Comparison of ENCODE assay signal across 25 cellular contexts in genomic region chr17:76848670-76849069, GRCh38. TPM values are rescaled to one million over a fixed set of nuclear protein-coding genes. Genes with fewer than 3 reads are reported as not detected.
"Had no signal": no experiment of that assay in that cellular context is flagged by ENCODE, and none has a peak within 500 bp of the region (broad histone marks: within the 10 kb centered on the region; RNA-seq: fewer than 3 reads in every experiment).

No MANE protein-coding gene starts in this region.

- H3K27me3 ChIP-seq: ascending aorta had no signal

- H2AFZ ChIP-seq: PC-9 had no signal

- H3K9me3 Mint-ChIP-seq: activated CD4-positive, alpha-beta memory T cell treated with anti-CD3 and anti-CD28 coated beads, Interleukin-2, amount 10 ng/mL, durations not matched to agents 7 days and 5 days; activated naive CD8-positive, alpha-beta T cell treated with anti-CD3 and anti-CD28 coated beads, Interleukin-2, amount 50 U/mL, for 24 hours; activated T-helper 17 cell treated with anti-CD3 and anti-CD28 coated beads, Interleukin-2, amount 50 U/mL, for 72 hours; T-helper 1 cell treated with Interleukin-12 subunit alpha and Interleukin-12 subunit beta and Interleukin-4 antibody, amounts not matched to agents 30 μg/mL and 1 μg/mL, for 36 hours had no signal

- H3K27ac Mint-ChIP-seq: activated CD4-positive, alpha-beta memory T cell treated with anti-CD3 and anti-CD28 coated beads, Interleukin-2, amount 10 ng/mL, durations not matched to agents 7 days and 5 days; activated CD4-positive, alpha-beta T cell treated with anti-CD3 and anti-CD28 coated beads for 36 hours; activated naive CD8-positive, alpha-beta T cell treated with anti-CD3 and anti-CD28 coated beads, Interleukin-2, amount 50 U/mL, for 24 hours; activated T-helper 17 cell treated with anti-CD3 and anti-CD28 coated beads, Interleukin-2, amount 50 U/mL, for 72 hours; T-helper 1 cell treated with Interleukin-12 subunit alpha and Interleukin-12 subunit beta and Interleukin-4 antibody, amounts not matched to agents 30 μg/mL and 1 μg/mL, for 36 hours had no signal

- H3K9me3 ChIP-seq: ascending aorta, body of pancreas had no signal

- H3K27ac ChIP-seq: ascending aorta, body of pancreas, PC-9, SK-N-MC, WERI-Rb-1 had no signal

- H3K36me3 ChIP-seq: ascending aorta, WERI-Rb-1 had no signal

- H3K4me1 Mint-ChIP-seq: activated CD4-positive, alpha-beta memory T cell treated with anti-CD3 and anti-CD28 coated beads, Interleukin-2, amount 10 ng/mL, durations not matched to agents 7 days and 5 days; activated CD4-positive, alpha-beta T cell treated with anti-CD3 and anti-CD28 coated beads for 36 hours; activated naive CD8-positive, alpha-beta T cell treated with anti-CD3 and anti-CD28 coated beads, Interleukin-2, amount 50 U/mL, for 24 hours; activated T-helper 17 cell treated with anti-CD3 and anti-CD28 coated beads, Interleukin-2, amount 50 U/mL, for 72 hours had no signal

- H3K4me1 ChIP-seq: ascending aorta, body of pancreas had no signal

- H3K4me3 Mint-ChIP-seq: activated CD4-positive, alpha-beta memory T cell treated with anti-CD3 and anti-CD28 coated beads, Interleukin-2, amount 10 ng/mL, durations not matched to agents 7 days and 5 days; activated CD4-positive, alpha-beta T cell treated with anti-CD3 and anti-CD28 coated beads for 36 hours; activated naive CD8-positive, alpha-beta T cell treated with anti-CD3 and anti-CD28 coated beads, Interleukin-2, amount 50 U/mL, for 24 hours; activated T-helper 17 cell treated with anti-CD3 and anti-CD28 coated beads, Interleukin-2, amount 50 U/mL, for 72 hours; T-helper 1 cell treated with Interleukin-12 subunit alpha and Interleukin-12 subunit beta and Interleukin-4 antibody, amounts not matched to agents 30 μg/mL and 1 μg/mL, for 36 hours had no signal

- H3K4me3 ChIP-seq: ascending aorta, body of pancreas, PC-9, SK-N-MC had no signal

- DNase-seq: activated CD4-positive, alpha-beta memory T cell treated with anti-CD3 and anti-CD28 coated beads, Interleukin-2, amount 10 ng/mL, durations not matched to agents 7 days and 5 days; activated CD4-positive, alpha-beta T cell treated with anti-CD3 and anti-CD28 coated beads for 36 hours; activated CD4-positive, alpha-beta T cell treated with anti-CD3 and anti-CD28 coated beads, Interleukin-2, amount 50 U/mL, for 1 hour; activated gamma-delta T cell; activated naive CD4-positive, alpha-beta T cell treated with anti-CD3 and anti-CD28 coated beads, Interleukin-2, amount 50 U/mL, for 16 hours; activated naive CD8-positive, alpha-beta T cell treated with anti-CD3 and anti-CD28 coated beads, Interleukin-2, amount 50 U/mL, for 24 hours; activated T-cell treated with anti-CD3 and anti-CD28 coated beads for 4 hours; activated T-cell treated with anti-CD3 and anti-CD28 coated beads, Interleukin-2, amount 50 U/mL, for 48 hours; amniotic stem cell; body of pancreas; central memory CD4-positive, alpha-beta T cell; Kasumi-1; NCI-H1105 treated with DMSO at 0.1 percent for 48 hours; NCI-H1436 treated with DMSO at 0.1 percent for 48 hours; NCI-H187; NCI-H2081; NCI-H510A treated with DMSO at 0.1 percent for 48 hours; NK-92 treated with Interleukin-12 subunit alpha and Interleukin-12 subunit beta, amount 100 ng/mL, for 24 hours; PC-9; WERI-Rb-1 had no signal

- H3K4me2 ChIP-seq: PC-9 had no signal

RNA-seq across cellular contexts. Expression of gene MGAT5B, which starts 19.5 kb away (rescaled TPM):
- total RNA-seq: activated CD4-positive, alpha-beta T cell treated with anti-CD3 and anti-CD28 coated beads for 36 hours; ascending aorta; bronchial epithelial cell had no signal
